ENCODE assay signal across 14 cellular contexts in genomic region chr2:206071832-206072231, GRCh38.
"Had no signal": no experiment of that assay in that cellular context is flagged by ENCODE, and none has a peak within 500 bp of the region (broad histone marks: within the 10 kb centered on the region; RNA-seq: fewer than 3 reads in every experiment).

No MANE protein-coding gene starts in this region.

- FAIRE-seq: astrocyte had no signal

- H3K9me3 Mint-ChIP-seq: activated CD4-positive, alpha-beta memory T cell treated with anti-CD3 and anti-CD28 coated beads for 36 hours; activated T-helper 1 cell treated with anti-CD3 and anti-CD28 coated beads, Interleukin-12 subunit alpha, Interleukin-12 subunit beta, Interleukin-2, Interleukin-4 antibody, amounts not matched to agents 30 ng/mL and 10 ng/mL and 1 ng/mL, durations not matched to agents 14 hours and 24 hours and 36 hours had no signal

- DNase-seq: activated CD4-positive, alpha-beta memory T cell treated with anti-CD3 and anti-CD28 coated beads for 36 hours; activated CD8-positive, alpha-beta memory T cell treated with anti-CD3 and anti-CD28 coated beads, Interleukin-2, amount 50 U/mL, for 4 hours; activated naive CD4-positive, alpha-beta T cell; effector CD8-positive, alpha-beta T cell; head of caudate nucleus; mammary epithelial cell; spleen; stimulated activated naive CD4-positive, alpha-beta T cell treated with Interleukin-2 at 50 U/mL for 16 hours; T-helper 9 cell; upper lobe of left lung had no signal

- H3K4me3 Mint-ChIP-seq: activated CD4-positive, alpha-beta memory T cell treated with anti-CD3 and anti-CD28 coated beads for 36 hours; activated T-helper 1 cell treated with anti-CD3 and anti-CD28 coated beads, Interleukin-12 subunit alpha, Interleukin-12 subunit beta, Interleukin-2, Interleukin-4 antibody, amounts not matched to agents 30 ng/mL and 10 ng/mL and 1 ng/mL, durations not matched to agents 14 hours and 24 hours and 36 hours had no signal

- H3K27me3 Mint-ChIP-seq: activated CD4-positive, alpha-beta memory T cell treated with anti-CD3 and anti-CD28 coated beads for 36 hours had no signal

- ATAC-seq: left lobe of liver, sciatic nerve had no signal

- H3K27ac Mint-ChIP-seq: activated CD4-positive, alpha-beta memory T cell treated with anti-CD3 and anti-CD28 coated beads for 36 hours; activated T-helper 1 cell treated with anti-CD3 and anti-CD28 coated beads, Interleukin-12 subunit alpha, Interleukin-12 subunit beta, Interleukin-2, Interleukin-4 antibody, amounts not matched to agents 30 ng/mL and 10 ng/mL and 1 ng/mL, durations not matched to agents 14 hours and 24 hours and 36 hours had no signal
